In the genomic region with DNA sequence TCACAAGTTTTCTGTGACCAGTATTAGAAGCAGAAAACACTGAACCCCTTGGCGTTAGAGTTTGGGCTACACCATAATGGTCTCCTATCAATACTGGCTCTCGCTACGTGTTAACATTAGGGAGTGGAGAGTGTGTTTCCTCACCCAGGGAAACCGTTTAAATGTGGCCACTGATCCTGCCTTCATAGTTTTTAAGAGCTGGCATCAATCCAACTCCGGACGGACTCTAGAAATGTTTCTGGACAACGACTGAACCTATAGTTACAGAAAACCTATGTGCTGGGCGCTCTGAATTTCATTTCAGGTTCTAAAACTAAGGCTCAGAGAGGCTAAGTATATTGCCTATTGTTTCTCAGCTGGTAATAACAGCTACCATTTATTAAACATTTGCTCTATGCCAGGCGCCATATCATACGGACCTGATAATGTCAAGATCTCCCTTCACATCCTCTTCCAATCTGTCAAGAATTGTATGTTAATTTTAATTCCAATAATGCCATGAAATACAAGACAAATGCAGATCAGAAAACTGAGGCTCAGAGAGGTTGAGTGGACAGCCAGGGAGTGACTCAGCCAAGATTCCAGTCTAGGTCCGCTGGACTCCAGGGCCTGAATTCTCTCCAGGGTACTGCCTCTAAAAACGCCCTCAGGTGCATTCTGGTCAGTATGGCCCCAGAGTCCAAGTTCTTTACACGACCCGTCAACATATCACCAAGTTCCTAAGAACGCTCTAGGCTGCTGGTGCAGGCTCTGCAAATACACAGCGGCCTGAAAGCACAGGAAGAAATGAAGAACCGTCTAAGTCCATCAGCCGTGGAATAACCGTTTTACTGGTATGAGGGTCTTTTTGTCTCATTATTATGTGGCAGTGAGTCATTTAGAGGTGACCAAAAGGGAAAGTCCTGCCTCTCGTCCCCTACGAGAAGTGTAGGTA, we compare ENCODE assay signal across 8 cellular contexts. TPM values are rescaled to one million over a fixed set of nuclear protein-coding genes. Genes with fewer than 3 reads are reported as not detected.
A peak's percentile ranks its signal among the peaks of the same experiment; 100 is the strongest.
DNase-seq lines count a peak whose midpoint lies in the region; ATAC-seq and TF ChIP-seq lines count a peak whose summit lies in the region.

No MANE protein-coding gene starts in this region.

- no peaks in the 10 kb centered on the region for H3K36me3 ChIP-seq in mucosa of descending colon (ENCODE audit: low read depth)

- H3K36me3 Mint-ChIP-seq in activated T-cell treated with anti-CD3 and anti-CD28 coated beads, Interleukin-2, amount 50 U/mL, for 4 hours (ENCODE audit: insufficient read depth) = peaks cover 13% of the 10 kb centered on the region
- peaks cover 19% of the 10 kb centered on the region for H3K36me3 Mint-ChIP-seq in effector memory CD8-positive, alpha-beta T cell (ENCODE audit: insufficient read depth)

- ATAC-seq in activated T-cell treated with anti-CD3 and anti-CD28 coated beads, Interleukin-2, amount 50 U/mL, for 4 hours = no peak
- ATAC-seq in effector memory CD8-positive, alpha-beta T cell (replicated peaks) = no peak
- peak; percentile 26 for ATAC-seq in mucosa of descending colon
- ATAC-seq in HG03521 (IDR thresholded peaks at IDR 0.05; ENCODE audit: unreplicated experiment) = no peak
- no peak for ATAC-seq in HG02852 (IDR thresholded peaks at IDR 0.05; ENCODE audit: unreplicated experiment)

- DNase-seq in activated T-cell treated with anti-CD3 and anti-CD28 coated beads, Interleukin-2, amount 50 U/mL, for 4 hours = no peak
- no peak for DNase-seq in activated T-cell treated with anti-CD3 and anti-CD28 coated beads for 4 hours
- peak; percentile 76 for DNase-seq in RPMI7951 (ENCODE audit: low read depth)
- no peak for DNase-seq in effector memory CD8-positive, alpha-beta T cell
- DNase-seq in mucosa of descending colon = peak in 2 of 3 donors; percentile 50 to 54
- no peak for DNase-seq in DMS114 treated with DMSO at 0.1 percent for 48 hours (lab: John Stamatoyannopoulos, UW; ENCODE audit: unreplicated experiment)

- no peak for TF ChIP-seq CTCF in mucosa of descending colon (IDR thresholded peaks at IDR 0.05)

- no peaks in the 10 kb centered on the region for H3K27me3 Mint-ChIP-seq in activated T-cell treated with anti-CD3 and anti-CD28 coated beads, Interleukin-2, amount 50 U/mL, for 4 hours (ENCODE audit: low read depth)
- H3K27me3 Mint-ChIP-seq in effector memory CD8-positive, alpha-beta T cell = no peaks in the 10 kb centered on the region

- intact Hi-C loops in mucosa of descending colon (cut with DNase I, micrococcal nuclease) = no loop called here

- H3K9me3 Mint-ChIP-seq in activated T-cell treated with anti-CD3 and anti-CD28 coated beads, Interleukin-2, amount 50 U/mL, for 4 hours = no peaks in the 10 kb centered on the region
- H3K9me3 Mint-ChIP-seq in effector memory CD8-positive, alpha-beta T cell = no peaks in the 10 kb centered on the region

- peak overlapping the region; percentile 76 for H3K4me3 ChIP-seq in mucosa of descending colon

- peak overlapping the region; percentile 91 for H3K4me3 Mint-ChIP-seq in activated T-cell treated with anti-CD3 and anti-CD28 coated beads, Interleukin-2, amount 50 U/mL, for 4 hours
- H3K4me3 Mint-ChIP-seq in effector memory CD8-positive, alpha-beta T cell = peak overlapping the region; percentile 96

- H3K4me1 Mint-ChIP-seq in activated T-cell treated with anti-CD3 and anti-CD28 coated beads, Interleukin-2, amount 50 U/mL, for 4 hours (ENCODE audit: low read depth) = peaks cover 46% of the 10 kb centered on the region
- peaks cover 24 to 33% of the 10 kb centered on the region in 2 donors for H3K4me1 Mint-ChIP-seq in effector memory CD8-positive, alpha-beta T cell (ENCODE audit: low read depth in 2 of 2)

- no peaks in the 10 kb centered on the region for H3K9me3 ChIP-seq in mucosa of descending colon

- H3K4me1 ChIP-seq in mucosa of descending colon (ENCODE audit: low read depth) = peaks cover 20% of the 10 kb centered on the region

- peak overlapping the region; percentile 92 to 97 for H3K27ac Mint-ChIP-seq in effector memory CD8-positive, alpha-beta T cell

RNA-seq across cellular contexts. Expression of gene ASXL1, which starts 0.9 kb away (rescaled TPM):
- total RNA-seq in activated T-cell treated with anti-CD3 and anti-CD28 coated beads, Interleukin-2, amount 50 U/mL, for 4 hours = 100 to 1,000 TPM; 138 to 194 (median 149) TPM
- 29.9 and 30.1 TPM in 2 replicates for total RNA-seq in RPMI7951 (2014; rRNA removed; shearing (Covaris generic))
- total RNA-seq in mucosa of descending colon = 10 to 100 TPM; 47.4 to 78.9 (median 52.3) TPM

Comparison
In these comparisons a context has a peak if more than half of its experiments do, and no peak if none do; other contexts are left out.
1. DNase-seq: peak in RPMI7951 (single experiment) and mucosa of descending colon (2 of 3); none in activated T-cell treated with anti-CD3 and anti-CD28 coated beads, Interleukin-2, amount 50 U/mL, for 4 hours (single experiment), activated T-cell treated with anti-CD3 and anti-CD28 coated beads for 4 hours (single experiment), effector memory CD8-positive, alpha-beta T cell (0 of 3) and DMS114 treated with DMSO at 0.1 percent for 48 hours (single experiment).